ENCODE assay signal across 10 cellular contexts in genomic region chr16:49914697-49915096, GRCh38. TPM values are rescaled to one million over a fixed set of nuclear protein-coding genes. Genes with fewer than 3 reads are reported as not detected.
"Had no signal": no experiment of that assay in that cellular context is flagged by ENCODE, and none has a peak within 500 bp of the region (broad histone marks: within the 10 kb centered on the region; RNA-seq: fewer than 3 reads in every experiment).

No MANE protein-coding gene starts in this region.

- H3K27ac Mint-ChIP-seq: IgD-negative memory B cell had no signal

- FAIRE-seq: HepG2, HTR-8/SVneo had no signal

- DNase-seq: IMR-90, KBM-7, KG1 had no signal

- H3K27ac ChIP-seq: HL-60, KMS-11 had no signal

- H3K4me3 Mint-ChIP-seq: IgD-negative memory B cell had no signal

- H3K9ac ChIP-seq: KMS-11 had no signal

- ATAC-seq: HepG2 had no signal

- H3K4me1 Mint-ChIP-seq: IgD-negative memory B cell had no signal

- H3K4me2 ChIP-seq: KMS-11 had no signal

RNA-seq across cellular contexts. Expression of gene ZNF423, which starts 58.8 kb away (rescaled TPM):
- total RNA-seq: HT-29, HT1080 had no signal
- polyA plus RNA-seq: IgD-negative memory B cell had no signal
